Comparison of ENCODE assay signal across 8 cellular contexts in the genomic region with DNA sequence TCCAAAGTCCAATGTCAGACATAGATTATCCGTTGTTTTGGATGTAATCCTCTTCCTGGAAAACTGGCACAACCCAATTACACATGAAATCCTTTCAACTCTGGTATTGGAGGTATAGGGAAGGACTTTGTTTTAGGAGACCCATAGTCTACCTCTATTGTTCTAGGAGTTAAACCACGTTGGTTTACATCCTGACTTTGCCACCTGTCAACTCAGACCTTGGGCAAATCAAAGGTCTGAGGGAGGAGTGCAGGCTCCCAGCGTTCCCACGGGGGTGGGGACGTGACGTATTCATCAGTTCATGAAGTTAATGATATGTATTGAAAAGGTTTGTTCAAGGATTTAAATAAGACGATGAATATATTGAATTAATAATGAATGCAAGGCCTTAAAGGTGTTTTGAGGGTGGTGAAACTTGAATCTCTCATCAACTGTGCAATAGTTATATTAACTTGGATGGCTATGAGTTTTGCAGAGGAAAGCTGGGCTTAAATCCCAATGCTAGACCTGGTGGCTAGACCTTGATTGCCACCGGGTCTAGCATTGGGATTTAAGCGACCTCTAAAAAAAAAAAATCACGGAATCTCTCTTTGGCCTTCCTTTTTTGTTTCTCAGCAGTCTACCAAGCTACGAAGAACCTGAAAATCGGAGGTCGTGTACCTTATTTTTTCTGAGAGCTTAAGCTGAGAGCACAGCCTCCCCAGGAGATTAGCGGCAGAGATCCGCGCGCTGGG. TPM values are rescaled to one million over a fixed set of nuclear protein-coding genes. Genes with fewer than 3 reads are reported as not detected.
DNase-seq lines count a peak whose midpoint lies in the region; ATAC-seq, FAIRE-seq and TF ChIP-seq lines count a peak whose summit lies in the region.

No MANE protein-coding gene starts in this region.

- no peak overlapping the region for H4K5ac ChIP-seq in H1 (ENCODE audit: insufficient read length, low read depth, low read length)

- H3K23me2 ChIP-seq in H1 (ENCODE audit: low read depth, low read length): peaks cover 4% of the 10 kb centered on the region; the same call in 1 of the 2 replicates

- H3K4ac ChIP-seq in H1 (replicated peaks; ENCODE audit: insufficient read length, low read depth, low read length): no peak overlapping the region

- H3K79me2 ChIP-seq in H1 (ENCODE audit: control insufficient read depth in 1 of 2, insufficient read depth in 2 of 2, low read length in 2 of 2): peaks cover 2 to 29% of the 10 kb centered on the region in 2 experiments; a peak in 2 of 4 replicates

- H3K9ac ChIP-seq in H1 (replicated peaks in 1 of 4; ENCODE audit: extremely low read depth in 1 of 4, low read depth in 3 of 4, low read length in 3 of 4): peak overlapping the region in 2 of 4 experiments; percentile 40 to 63; a peak in 3 of 7 replicates

- no peak overlapping the region for H2BK20ac ChIP-seq in H1 (ENCODE audit: low read length)

- FAIRE-seq in H1 (lab: Jason Lieb, UNC): no peak

- H3K79me1 ChIP-seq in H1 (ENCODE audit: low read depth, low read length): no peaks in the 10 kb centered on the region

- TF ChIP-seq EP300 in H1 (IDR thresholded peaks at IDR 0.05; ENCODE audit: borderline replicate concordance in 1 of 2, low read depth in 2 of 2, low read length in 2 of 2): no peak

- no peak overlapping the region for H2BK12ac ChIP-seq in H1 (ENCODE audit: low read depth, low read length)

- H3K23ac ChIP-seq in H1 (ENCODE audit: insufficient read length): no peak overlapping the region

- H2AK5ac ChIP-seq in H1 (ENCODE audit: low read depth, low read length): no peak overlapping the region

- H3K27ac ChIP-seq in H1 (ENCODE audit: low read depth, low read length) (no peak overlapping the region), neutrophil (peak overlapping the region; percentile 88)

- H3K36me3 ChIP-seq in H1 (ENCODE audit: control insufficient read depth in 2 of 4, insufficient read depth in 4 of 4, low read length in 3 of 4) (no peaks in the 10 kb centered on the region), neutrophil (no peaks in the 10 kb centered on the region)

- no peak for TF ChIP-seq CTCF in GM12875 (IDR thresholded peaks at IDR 0.05; ENCODE audit: borderline replicate concordance, insufficient read depth, low read depth, low read length)
- no peak for TF ChIP-seq CTCF in NB4 (IDR thresholded peaks at IDR 0.05; ENCODE audit: low read depth, low read length)
- TF ChIP-seq CTCF in H1 (IDR thresholded peaks at IDR 0.05; ENCODE audit: control extremely low read depth in 1 of 3, insufficient read depth in 1 of 3, low read depth in 1 of 3, low read length in 3 of 3): no peak
- no peak for TF ChIP-seq CTCF in neutrophil (IDR thresholded peaks at IDR 0.05)
- no peak for TF ChIP-seq CTCF in GM10266 (IDR thresholded peaks at IDR 0.05; ENCODE audit: control insufficient read depth, insufficient read depth, low read depth, missing control alignments)

- WGBS in H1 (ENCODE audit: extremely low coverage in 1 of 2, insufficient coverage in 1 of 2, insufficient read length in 1 of 2, insufficient replicate concordance in 2 of 2, low coverage in 1 of 2, low lambda C conversion rate in 2 of 2, missing lambda C conversion rate in 1 of 2), 2 experiments: 21 to 100% methylated on average over 1 to 17 of the region's 17 CpGs

- H3K9me3 ChIP-seq in H1 (ENCODE audit: insufficient read depth in 2 of 2, low read depth in 1 of 2, low read length in 1 of 2) (no peaks in the 10 kb centered on the region), neutrophil (no peaks in the 10 kb centered on the region)

- H3K4me3 ChIP-seq in GM12875 (ENCODE audit: low read depth, low read length): peak overlapping the region; percentile 84
- H3K4me3 ChIP-seq in NB4 (ENCODE audit: low read depth, low read length): peak overlapping the region; percentile 87
- peak overlapping the region; percentile 79 to 92 (median 88) for H3K4me3 ChIP-seq in H1 (ENCODE audit: extremely low read depth in 1 of 4, insufficient read depth in 2 of 4, low read depth in 3 of 4, low read length in 4 of 4)
- H3K4me3 ChIP-seq in neutrophil (ENCODE audit: low read depth in 1 of 2, low read length in 1 of 2): peak overlapping the region; percentile 84 to 88

- H4K20me1 ChIP-seq in H1 (replicated peaks in 1 of 2; ENCODE audit: control insufficient read depth in 1 of 2, insufficient read depth in 2 of 2, low read length in 2 of 2): no peaks in the 10 kb centered on the region

- TF ChIP-seq POLR2A in NB4 (IDR thresholded peaks at IDR 0.05; ENCODE audit: extremely low read depth, insufficient read length): no peak
- no peak; a peak in 1 of 3 replicates for TF ChIP-seq POLR2A in H1 (IDR thresholded peaks at IDR 0.05; ENCODE audit: control extremely low read depth in 1 of 2, low read depth in 2 of 2, low read length in 2 of 2)

- H4K8ac ChIP-seq in H1 (ENCODE audit: extremely low read depth, insufficient read depth, low read length): no peak overlapping the region

- ATAC-seq in GM18907 (IDR thresholded peaks at IDR 0.05; ENCODE audit: unreplicated experiment): no peak

- no peak overlapping the region for H3K14ac ChIP-seq in H1 (ENCODE audit: insufficient read length)

- peak overlapping the region; percentile 9; the same call in 1 of the 2 replicates for H3K18ac ChIP-seq in H1 (ENCODE audit: extremely low read depth, low read length)

- H2BK15ac ChIP-seq in H1 (ENCODE audit: low read length): no peak overlapping the region

- DNase-seq in NB4 (ENCODE audit: low read depth) (no peak), H1 (ENCODE audit: low read depth in 1 of 2, low spot score in 2 of 2) (no peak), OCI-M1 (lab: John Stamatoyannopoulos, UW) (no peak), GM10266 (ENCODE audit: extremely low spot score) (no peak)
- no peak for DNase-seq in NK-92 treated with Interleukin-12 subunit alpha and Interleukin-12 subunit beta, amount 100 ng/mL, for 24 hours (lab: John Stamatoyannopoulos, UW)

- no peak overlapping the region for H3K56ac ChIP-seq in H1 (replicated peaks; ENCODE audit: insufficient read length, low read depth, low read length)

- H3K4me1 ChIP-seq in H1 (replicated peaks in 1 of 4; ENCODE audit: control insufficient read depth in 3 of 4, insufficient read depth in 4 of 4, low read length in 3 of 4) (peaks cover 0 to 5% (median 3%) of the 10 kb centered on the region in 4 experiments; a peak in 5 of 7 replicates), neutrophil (ENCODE audit: control insufficient read depth in 1 of 2, insufficient read depth in 1 of 2, low read depth in 1 of 2, low read length in 1 of 2) (peaks cover 6 to 8% of the 10 kb centered on the region in 2 experiments)

- POLR2A ChIA-PET in H1 (lab: Charles Lee; ENCODE audit: partially characterized antibody): interaction anchor here (0.6 to 2.0 kb wide), 12 partner anchors 11 to 161 kb away, joined by 3 to 9 read pairs (median 5); no protein-coding TSS in a partner anchor

- H2BK5ac ChIP-seq in H1 (ENCODE audit: low read depth, low read length): no peak overlapping the region

- TF ChIP-seq RAD21 in H1 (IDR thresholded peaks at IDR 0.05 in 1 of 2, conservative IDR thresholded peaks at IDR 0.05 in 1 of 2; ENCODE audit: low read depth in 2 of 2, low read length in 2 of 2): no peak

- no peak overlapping the region for H2BK120ac ChIP-seq in H1 (replicated peaks; ENCODE audit: low read depth, low read length)

- CTCF ChIA-PET in H1 (lab: Charles Lee; ENCODE audit: partially characterized antibody): interaction anchor here (0.6 to 0.7 kb wide), 3 partner anchors 27 to 440 kb away, joined by 3 read pairs; no protein-coding TSS in a partner anchor

- H3K27me3 ChIP-seq in H1 (replicated peaks in 1 of 4; ENCODE audit: control insufficient read depth in 3 of 4, extremely low read depth in 1 of 4, insufficient read depth in 3 of 4, low read length in 3 of 4) (no peaks in the 10 kb centered on the region), neutrophil (no peaks in the 10 kb centered on the region)

- H4K91ac ChIP-seq in H1 (replicated peaks; ENCODE audit: insufficient read length, low read length): no peak overlapping the region

- no peak overlapping the region for H2AFZ ChIP-seq in H1 (ENCODE audit: low read length)

- H3K4me2 ChIP-seq in H1 (ENCODE audit: insufficient read depth in 1 of 2, low read depth in 2 of 2, low read length in 2 of 2): peak overlapping the region; percentile 73 to 89

TF ChIP-seq in H1, 55 proteins besides CTCF, POLR2A, EP300 and RAD21:
- TF ChIP-seq SP4 (IDR thresholded peaks at IDR 0.05; ENCODE audit: low read length) (no peak), CEBPB (IDR thresholded peaks at IDR 0.05; ENCODE audit: low read depth, low read length) (no peak)

RNA-seq across cellular contexts. Expression of a gene that starts 0.7 kb away (rescaled TPM):
- total RNA-seq in H1 (2021; fragmentation: NEBNext Ultra II Directional; extraction: Animal tissue kit (Norgen Biotek cat#: 25700)): 27.5 and 29.6 TPM in 2 replicates
- polyA plus RNA-seq in H1 (2011; rRNA removed): 12.4 and 19.3 TPM in 2 replicates
- 15.7 TPM for polyA plus RNA-seq in H1 (2011; cell fraction: cytosol; rRNA removed)
- 22.9 TPM for polyA plus RNA-seq in H1 (2011; cell fraction: nucleus; rRNA removed)
- polyA plus RNA-seq in H1 (2012, experiment 1 of 2): 10.0 to 16.9 TPM (median 14.7 TPM) in 4 replicates
- 0.98 TPM for polyA plus RNA-seq in H1 (2012, experiment 2 of 2)
- polyA plus RNA-seq in H1 (2013, experiment 1 of 2): 10.2 TPM
- 10.8 TPM for polyA plus RNA-seq in H1 (2013, experiment 2 of 2)
- 79.8 and 117 TPM in 2 replicates for polyA minus RNA-seq in H1 (2011; rRNA and poly(A)+ RNA removed)
- polyA minus RNA-seq in H1 (2011; cell fraction: cytosol; rRNA and poly(A)+ RNA removed): 43.6 TPM
- 113 TPM for polyA minus RNA-seq in H1 (2011; cell fraction: nucleus; rRNA and poly(A)+ RNA removed)
